Comparison of ENCODE assay signal across 30 cellular contexts in genomic region chr6:56297022-56297995, GRCh38. TPM values are rescaled to one million over a fixed set of nuclear protein-coding genes. Genes with fewer than 3 reads are reported as not detected.
DNase-seq lines count a peak whose midpoint lies in the region; ATAC-seq, FAIRE-seq and TF ChIP-seq lines count a peak whose summit lies in the region.
"Had no signal": no experiment of that assay in that cellular context is flagged by ENCODE, and none has a peak within 500 bp of the region (broad histone marks: within the 10 kb centered on the region; RNA-seq: fewer than 3 reads in every experiment).

No MANE protein-coding gene starts in this region.

- H2AFZ ChIP-seq in PC-9, result no peak overlapping the region

- no peaks in the 10 kb centered on the region for H3K9me3 ChIP-seq in PC-9 (ENCODE audit: insufficient read depth, low read depth)
- no peaks in the 10 kb centered on the region for H3K9me3 ChIP-seq in lung (ENCODE audit: control insufficient read depth in 2 of 2, insufficient read depth in 1 of 2, low read length in 1 of 2)
- H3K9me3 ChIP-seq: thyroid gland had no signal

- TF ChIP-seq CTCF in Calu3 (IDR thresholded peaks at IDR 0.05; ENCODE audit: unreplicated experiment), result no peak
- TF ChIP-seq CTCF in PC-9 (conservative IDR thresholded peaks at IDR 0.05), result no peak
- TF ChIP-seq CTCF in lung (IDR thresholded peaks at IDR 0.05; ENCODE audit: control extremely low read depth, extremely low read depth), result no peak

- peaks cover 20% of the 10 kb centered on the region for H3K4me1 Mint-ChIP-seq in Calu3 (ENCODE audit: low read depth, unreplicated experiment)
- H3K4me1 Mint-ChIP-seq: CD4-positive, CD25-positive, alpha-beta regulatory T cell had no signal

- H3K4me1 ChIP-seq in PC-9 (replicated peaks; ENCODE audit: insufficient read depth) (peaks cover 9% of the 10 kb centered on the region), lung (ENCODE audit: control insufficient read depth in 2 of 2, insufficient read depth in 2 of 2, low read length in 2 of 2) (no peaks in the 10 kb centered on the region)
- H3K4me1 ChIP-seq: thyroid gland had no signal

- H3K36me3 Mint-ChIP-seq in Calu3 (ENCODE audit: insufficient read depth, unreplicated experiment), result no peaks in the 10 kb centered on the region
- H3K36me3 Mint-ChIP-seq: CD4-positive, CD25-positive, alpha-beta regulatory T cell had no signal

- 74 to 86% methylated on average over 2 of the region's 2 CpGs for WGBS in lung, 2 donors

- no peaks in the 10 kb centered on the region for H3F3A ChIP-seq in PC-9 (ENCODE audit: insufficient read depth, low read depth)

- H3K4me2 ChIP-seq in PC-9, result peak overlapping the region; percentile 31; the same call in 1 of the 2 replicates
- H3K4me2 ChIP-seq: smooth muscle cell had no signal

- intact Hi-C loops in Calu3 (cut with micrococcal nuclease; ENCODE audit: unreplicated experiment) (loop anchor here (5.0 to 10.0 kb wide), 2 partner anchors 245 to 853 kb away; no protein-coding TSS in a partner anchor), PC-9 (cut with micrococcal nuclease; ENCODE audit: unreplicated experiment) (no loop called here)

- H3K4me3 Mint-ChIP-seq in Calu3 (ENCODE audit: low read depth, unreplicated experiment), result no peak overlapping the region
- H3K4me3 Mint-ChIP-seq: activated CD8-positive, alpha-beta T cell treated with anti-CD3 and anti-CD28 coated beads, Interleukin-2, amount 10 ng/mL, durations not matched to agents 7 days and 5 days; CD4-positive, CD25-positive, alpha-beta regulatory T cell; nephron had no signal

- BruUV-seq in Calu3 (replicated peaks; lab: Mats Ljungman, UMichigan) (no TSS peak), PC-9 (replicated peaks; lab: Mats Ljungman, UMichigan) (no TSS peak)

- H3K79me2 ChIP-seq in PC-9 (ENCODE audit: low read depth), result no peaks in the 10 kb centered on the region

- peak; percentile 58 for ATAC-seq in lung (ENCODE audit: insufficient read depth, low FRiP score)
- ATAC-seq in GM18519 (IDR thresholded peaks at IDR 0.05; ENCODE audit: low FRiP score, unreplicated experiment), result no peak
- ATAC-seq: activated CD8-positive, alpha-beta T cell treated with anti-CD3 and anti-CD28 coated beads, Interleukin-2, amount 10 ng/mL, durations not matched to agents 7 days and 5 days had no signal

- H3K27ac ChIP-seq in PC-9 (no peak overlapping the region), lung (ENCODE audit: low read depth in 1 of 2, low read length in 1 of 2) (no peak overlapping the region)
- H3K27ac ChIP-seq: thyroid gland had no signal

- no peaks in the 10 kb centered on the region for H3K36me3 ChIP-seq in PC-9 (ENCODE audit: low read depth)
- H3K36me3 ChIP-seq in lung (ENCODE audit: control insufficient read depth in 2 of 2, insufficient read depth in 2 of 2, low read length in 2 of 2), result no peaks in the 10 kb centered on the region
- H3K36me3 ChIP-seq: thyroid gland had no signal

- POLR2A ChIA-PET in PC-9 (lab: Charles Lee; ENCODE audit: unreplicated experiment), result interaction anchor here (0.6 kb wide), 1 partner anchor 278 kb away, joined by 5 read pairs; no protein-coding TSS in a partner anchor

- H3K27ac Mint-ChIP-seq in Calu3 (ENCODE audit: unreplicated experiment), result peak overlapping the region; percentile 56
- H3K27ac Mint-ChIP-seq: activated CD8-positive, alpha-beta T cell treated with anti-CD3 and anti-CD28 coated beads, Interleukin-2, amount 10 ng/mL, durations not matched to agents 7 days and 5 days; CD4-positive, CD25-positive, alpha-beta regulatory T cell; nephron; progenitor cell of endocrine pancreas had no signal

- no peaks in the 10 kb centered on the region for H3K9me2 ChIP-seq in PC-9 (ENCODE audit: insufficient read depth)

- H3K27me3 ChIP-seq in PC-9 (ENCODE audit: insufficient read depth, low read depth), result no peaks in the 10 kb centered on the region
- H3K27me3 ChIP-seq in lung (ENCODE audit: control insufficient read depth, insufficient read depth), result no peaks in the 10 kb centered on the region
- H3K27me3 ChIP-seq: thyroid gland had no signal

- H3K4me3 ChIP-seq in PC-9 (no peak overlapping the region), lung (no peak overlapping the region)
- H3K4me3 ChIP-seq: smooth muscle cell, thyroid gland had no signal

- H3K27me3 Mint-ChIP-seq in Calu3 (ENCODE audit: unreplicated experiment), result no peaks in the 10 kb centered on the region
- H3K27me3 Mint-ChIP-seq: CD4-positive, CD25-positive, alpha-beta regulatory T cell; progenitor cell of endocrine pancreas had no signal

- H4K20me1 ChIP-seq in PC-9 (ENCODE audit: insufficient read depth), result no peaks in the 10 kb centered on the region

- FAIRE-seq in endometrium (lab: Jason Lieb, UNC), result peak; percentile 23
- FAIRE-seq: GM12892, H1 had no signal

- DNase-seq in Calu3, result no peak
- DNase-seq in PC-9, result no peak
- no peak for DNase-seq in lung (ENCODE audit: low spot score)
- no peak for DNase-seq in RPMI8226
- no peak for DNase-seq in NCI-H2171 (lab: John Stamatoyannopoulos, UW)
- DNase-seq in mucosa of gallbladder (ENCODE audit: low spot score), result no peak
- DNase-seq: activated CD4-positive, CD25-positive, alpha-beta regulatory T cell treated with anti-CD3 and anti-CD28 coated beads, Interleukin-2, amount 50 U/mL, for 72 hours; activated CD8-positive, alpha-beta T cell treated with anti-CD3 and anti-CD28 coated beads, Interleukin-2, amount 10 ng/mL, durations not matched to agents 7 days and 5 days; activated naive CD4-positive, alpha-beta T cell treated with Interleukin-2 at 50 U/mL for 16 hours; activated T-cell treated with anti-CD3 and anti-CD28 coated beads, Interleukin-2, amount 50 U/mL, for 1 hour; aorta; CD4-positive, CD25-positive, alpha-beta regulatory T cell; cerebellar nuclear complex; effector CD8-positive, alpha-beta T cell; hippocampal formation; KBM-7; kidney glomerular epithelial cell; mesendoderm; NCI-H187 treated with DMSO at 0.1 percent for 48 hours; NCI-H446; stimulated activated CD4-positive, alpha-beta T cell treated with anti-CD3 and anti-CD28 coated beads, Interleukin-2, amount 100 ng/mL, for 48 hours; stimulated activated naive CD4-positive, alpha-beta T cell treated with Interleukin-2 at 50 U/mL for 16 hours; thyroid gland had no signal

- H3K9me3 Mint-ChIP-seq in Calu3 (ENCODE audit: low read depth, unreplicated experiment), result peaks cover 2% of the 10 kb centered on the region

- CTCF ChIA-PET in Calu3 (lab: Charles Lee) (no interaction called here), PC-9 (lab: Charles Lee) (no interaction called here)

RNA-seq across cellular contexts. Expression of gene COL21A1, which starts 49.9 kb away (rescaled TPM):
- 0.44 and 1.8 TPM in 2 replicates for total RNA-seq in Calu3 (2022)
- 0.13 TPM in 1 of 2 replicates, not detected in the other for total RNA-seq in PC-9 (2021)
- total RNA-seq in lung, result 100 to 1,000 TPM in 1 of 2 donors, 1 to 10 TPM in 1; 7.3 to 105 TPM
- polyA plus RNA-seq in lung, result 1 to 10 TPM; 1.6 to 5.3 TPM
- 3.3 TPM for total RNA-seq in mucosa of gallbladder
- total RNA-seq: activated CD8-positive, alpha-beta T cell treated with anti-CD3 and anti-CD28 coated beads, Interleukin-2, amount 10 ng/mL, durations not matched to agents 7 days and 5 days; CD4-positive, CD25-positive, alpha-beta regulatory T cell had no signal
- polyA plus RNA-seq: CD4-positive, CD25-positive, alpha-beta regulatory T cell had no signal
